In genomic region chr7:24381919-24382505, GRCh38 we compare ENCODE assay signal across 1 cellular context.
TF ChIP-seq lines count a peak whose summit lies in the region.

No MANE protein-coding gene starts in this region.

TF ChIP-seq in WTC11, 78 proteins besides CTCF, POLR2A, EP300 and RAD21 (continued from another document):
- TF ChIP-seq ZNF425 (CRISPR knock-in tag; conservative IDR thresholded peaks at IDR 0.05) (no peak), ZMAT4 (CRISPR knock-in tag; IDR thresholded peaks at IDR 0.05) (no peak), GTF2I (CRISPR knock-in tag; conservative IDR thresholded peaks at IDR 0.05) (no peak), ZNF281 (CRISPR knock-in tag; IDR thresholded peaks at IDR 0.05) (no peak), CBFB (CRISPR knock-in tag; IDR thresholded peaks at IDR 0.05; ENCODE audit: low read depth) (no peak)
